21 cellular contexts compared by ENCODE assay signal in the genomic region with DNA sequence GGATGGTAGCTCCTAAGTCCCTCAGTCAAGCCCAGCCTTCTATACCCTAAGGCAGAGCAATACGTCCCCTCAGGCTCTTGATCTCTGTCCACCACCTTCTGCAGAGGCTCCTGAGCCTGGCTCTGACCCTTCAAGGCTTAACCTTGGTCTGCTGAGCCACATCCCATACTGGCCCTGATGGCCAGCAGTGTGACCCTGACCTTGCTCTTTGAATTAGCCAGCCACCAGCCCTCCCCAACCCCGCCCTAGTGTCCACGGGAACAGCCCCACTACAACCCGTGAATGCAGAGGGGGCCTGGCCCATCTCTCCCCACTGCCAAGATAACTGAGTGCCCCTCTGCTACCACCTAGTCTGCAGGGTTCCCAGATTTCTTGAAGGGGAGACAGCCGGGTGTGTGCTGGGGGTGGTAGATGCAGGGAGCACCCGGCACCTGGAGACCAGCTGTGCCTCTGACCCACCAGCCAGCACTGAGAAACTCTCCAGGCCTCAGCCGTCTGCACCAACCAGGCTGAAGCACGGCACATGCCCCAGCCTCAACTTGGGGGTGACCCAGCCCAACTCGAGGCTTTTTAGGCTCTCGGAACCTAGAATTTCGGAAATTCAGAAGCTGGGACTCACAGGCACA. TPM values are rescaled to one million over a fixed set of nuclear protein-coding genes. Genes with fewer than 3 reads are reported as not detected.
DNase-seq lines count a peak whose midpoint lies in the region; ATAC-seq, FAIRE-seq and TF ChIP-seq lines count a peak whose summit lies in the region.
"Had no signal": no experiment of that assay in that cellular context is flagged by ENCODE, and none has a peak within 500 bp of the region (broad histone marks: within the 10 kb centered on the region; RNA-seq: fewer than 3 reads in every experiment).

No MANE protein-coding gene starts in this region.

- no peak overlapping the region for H3K27ac ChIP-seq in CD8-positive, alpha-beta memory T cell (ENCODE audit: low read depth, low read length)
- no peak overlapping the region for H3K27ac ChIP-seq in kidney (ENCODE audit: low read depth in 2 of 2, low read length in 2 of 2)
- H3K27ac ChIP-seq: PC-9 had no signal

- no peaks in the 10 kb centered on the region for H3K9me3 ChIP-seq in CD8-positive, alpha-beta memory T cell (ENCODE audit: low read length)
- H3K9me3 ChIP-seq in kidney (ENCODE audit: control insufficient read depth in 1 of 2, low read length in 2 of 2), result no peaks in the 10 kb centered on the region

- POLR2A ChIA-PET in CD8-positive, alpha-beta memory T cell (lab: Charles Lee), result no interaction called here

- H3K4me3 Mint-ChIP-seq in CD8-positive, alpha-beta memory T cell, result peak overlapping the region in 1 of 7 donors; percentile 25
- no peak overlapping the region for H3K4me3 Mint-ChIP-seq in stimulated activated effector memory CD8-positive, alpha-beta T cell treated with anti-CD3 and anti-CD28 coated beads, Interleukin-12 subunit alpha, Interleukin-12 subunit beta, amount 100 ng/mL, for 72 hours
- H3K4me3 Mint-ChIP-seq in activated CD8-positive, alpha-beta memory T cell treated with anti-CD3 and anti-CD28 coated beads, Interleukin-2, amount 10 ng/mL, durations not matched to agents 7 days and 5 days, result no peak overlapping the region
- H3K4me3 Mint-ChIP-seq: CD8-positive, alpha-beta T cell had no signal

- no peak for TF ChIP-seq CTCF in kidney (IDR thresholded peaks at IDR 0.05; ENCODE audit: borderline replicate concordance, extremely low read depth, insufficient read depth)

- no peaks in the 10 kb centered on the region for H3K27me3 Mint-ChIP-seq in CD8-positive, alpha-beta memory T cell
- no peaks in the 10 kb centered on the region for H3K27me3 Mint-ChIP-seq in activated CD8-positive, alpha-beta memory T cell treated with anti-CD3 and anti-CD28 coated beads, Interleukin-2, amount 10 ng/mL, durations not matched to agents 7 days and 5 days

- peaks cover 0 to 9% (median 0%) of the 10 kb centered on the region in 3 donors for H3K36me3 Mint-ChIP-seq in CD8-positive, alpha-beta memory T cell
- no peaks in the 10 kb centered on the region for H3K36me3 Mint-ChIP-seq in stimulated activated effector memory CD8-positive, alpha-beta T cell treated with anti-CD3 and anti-CD28 coated beads, Interleukin-12 subunit alpha, Interleukin-12 subunit beta, amount 100 ng/mL, for 72 hours
- peaks cover 3% of the 10 kb centered on the region for H3K36me3 Mint-ChIP-seq in activated CD8-positive, alpha-beta memory T cell treated with anti-CD3 and anti-CD28 coated beads, Interleukin-2, amount 10 ng/mL, durations not matched to agents 7 days and 5 days

- no peak overlapping the region for H3K9ac ChIP-seq in kidney (ENCODE audit: low read length in 2 of 2)

- H3K4me1 ChIP-seq in CD8-positive, alpha-beta memory T cell (ENCODE audit: insufficient read depth, low read length), result peaks cover 61% of the 10 kb centered on the region
- peaks cover 7 to 31% of the 10 kb centered on the region in 2 donors for H3K4me1 ChIP-seq in kidney (ENCODE audit: control insufficient read depth in 1 of 2, insufficient read depth in 1 of 2, low read depth in 1 of 2, low read length in 2 of 2)

- peak overlapping the region in 7 of 8 donors; percentile 18 to 82 (median 72) for H3K27ac Mint-ChIP-seq in CD8-positive, alpha-beta memory T cell
- H3K27ac Mint-ChIP-seq in stimulated activated effector memory CD8-positive, alpha-beta T cell treated with anti-CD3 and anti-CD28 coated beads, Interleukin-12 subunit alpha, Interleukin-12 subunit beta, amount 100 ng/mL, for 72 hours, result peak overlapping the region; percentile 64
- H3K27ac Mint-ChIP-seq in activated CD8-positive, alpha-beta memory T cell treated with anti-CD3 and anti-CD28 coated beads, Interleukin-2, amount 10 ng/mL, durations not matched to agents 7 days and 5 days, result no peak overlapping the region

- DNase-seq in CD8-positive, alpha-beta memory T cell, result peak in 1 of 5 donors; percentile 44
- DNase-seq in kidney, result peak; percentile 30
- DNase-seq in stimulated activated effector memory CD8-positive, alpha-beta T cell treated with anti-CD3 and anti-CD28 coated beads, Interleukin-12 subunit alpha, Interleukin-12 subunit beta, amount 100 ng/mL, for 72 hours (ENCODE audit: low spot score in 2 of 2), result no peak
- DNase-seq in activated CD8-positive, alpha-beta memory T cell treated with anti-CD3 and anti-CD28 coated beads, Interleukin-2, amount 10 ng/mL, durations not matched to agents 7 days and 5 days, result no peak
- DNase-seq in NCI-H128 (lab: John Stamatoyannopoulos, UW; ENCODE audit: unreplicated experiment), result no peak
- DNase-seq: CD8-positive, alpha-beta T cell; DND-41; MV-4-11; NCI-H1436; NCI-H2081 treated with DMSO at 0.1 percent for 48 hours; NCI-H510A treated with DMSO at 0.1 percent for 48 hours; NCI-H82; PC-9 had no signal

- intact Hi-C loops in kidney (cut with DNase I), result no loop called here

- no peak for FAIRE-seq in kidney (lab: Jason Lieb, UNC)
- FAIRE-seq: G401.6, GM12891, GM18507, H1, K562 had no signal

- CTCF ChIA-PET in CD8-positive, alpha-beta memory T cell (lab: Charles Lee), result interaction anchor here (1.0 kb wide), 1 partner anchor 21 kb away, joined by 3 read pairs; no protein-coding TSS in a partner anchor
- CTCF ChIA-PET in activated CD8-positive, alpha-beta memory T cell treated with anti-CD3 and anti-CD28 coated beads, Interleukin-2, amount 10 ng/mL, durations not matched to agents 7 days and 5 days (lab: Charles Lee), result interaction anchor here (0.7 to 3.0 kb wide), 4 partner anchors 9 to 47 kb away, joined by 3 to 10 read pairs (median 6); partner anchors contain the start of gene STARD10

- H3K4me1 Mint-ChIP-seq in CD8-positive, alpha-beta memory T cell, result peaks cover 60 to 88% (median 72%) of the 10 kb centered on the region in 3 donors
- H3K4me1 Mint-ChIP-seq in stimulated activated effector memory CD8-positive, alpha-beta T cell treated with anti-CD3 and anti-CD28 coated beads, Interleukin-12 subunit alpha, Interleukin-12 subunit beta, amount 100 ng/mL, for 72 hours, result peaks cover 82% of the 10 kb centered on the region
- H3K4me1 Mint-ChIP-seq in activated CD8-positive, alpha-beta memory T cell treated with anti-CD3 and anti-CD28 coated beads, Interleukin-2, amount 10 ng/mL, durations not matched to agents 7 days and 5 days, result peaks cover 45% of the 10 kb centered on the region

- ATAC-seq in SK-N-SH treated with all-trans-retinoic acid at 6 μM for 48 hours (peak; percentile 22; the same call in 1 of the 3 replicates), GM18858 (IDR thresholded peaks at IDR 0.05; ENCODE audit: unreplicated experiment) (no peak), GM21576 (IDR thresholded peaks at IDR 0.05; ENCODE audit: unreplicated experiment) (no peak)
- no peak for ATAC-seq in stimulated activated effector memory CD8-positive, alpha-beta T cell treated with anti-CD3 and anti-CD28 coated beads, Interleukin-12 subunit alpha, Interleukin-12 subunit beta, amount 100 ng/mL, for 72 hours
- no peak for ATAC-seq in activated CD8-positive, alpha-beta memory T cell treated with anti-CD3 and anti-CD28 coated beads, Interleukin-2, amount 10 ng/mL, durations not matched to agents 7 days and 5 days
- ATAC-seq: CD8-positive, alpha-beta T cell; K562 had no signal

- H3K9me3 Mint-ChIP-seq in CD8-positive, alpha-beta memory T cell, result no peaks in the 10 kb centered on the region
- H3K9me3 Mint-ChIP-seq in stimulated activated effector memory CD8-positive, alpha-beta T cell treated with anti-CD3 and anti-CD28 coated beads, Interleukin-12 subunit alpha, Interleukin-12 subunit beta, amount 100 ng/mL, for 72 hours, result no peaks in the 10 kb centered on the region
- H3K9me3 Mint-ChIP-seq in activated CD8-positive, alpha-beta memory T cell treated with anti-CD3 and anti-CD28 coated beads, Interleukin-2, amount 10 ng/mL, durations not matched to agents 7 days and 5 days (ENCODE audit: low read depth), result no peaks in the 10 kb centered on the region
- H3K9me3 Mint-ChIP-seq: CD8-positive, alpha-beta T cell had no signal

- no peaks in the 10 kb centered on the region for H3K36me3 ChIP-seq in CD8-positive, alpha-beta memory T cell (ENCODE audit: insufficient read depth, low read length)
- H3K36me3 ChIP-seq in kidney (ENCODE audit: control insufficient read depth in 1 of 2, insufficient read depth in 2 of 2, low read length in 2 of 2), result no peaks in the 10 kb centered on the region

- no peaks in the 10 kb centered on the region for H3K27me3 ChIP-seq in CD8-positive, alpha-beta memory T cell (ENCODE audit: insufficient read depth, low read length, poor library complexity, severe bottlenecking)

- H3K4me3 ChIP-seq in CD8-positive, alpha-beta memory T cell (ENCODE audit: low read length), result no peak overlapping the region
- H3K4me3 ChIP-seq in kidney (ENCODE audit: low read length in 2 of 2), result no peak overlapping the region
- H3K4me3 ChIP-seq: K562, PC-9 had no signal

TF ChIP-seq in SK-N-SH treated with all-trans-retinoic acid at 6 μM for 48 hours, 23 proteins besides CTCF, POLR2A, EP300 and RAD21 (continues in another document):
- TF ChIP-seq CSRNP3 (CRISPR knock-in tag; IDR thresholded peaks at IDR 0.05), result no peak

RNA-seq across cellular contexts. Expression of gene ARAP1, which starts 6.2 kb away (rescaled TPM):
- total RNA-seq in CD8-positive, alpha-beta memory T cell, result 10 to 100 TPM; 61.2 to 64.0 TPM
- 39.8 TPM for polyA plus RNA-seq in CD8-positive, alpha-beta memory T cell
- 80.8 TPM for total RNA-seq in kidney
- 58.2 TPM for polyA plus RNA-seq in kidney (ENCODE audit: insufficient read depth, low read depth, low replicate concordance)
- total RNA-seq in activated CD8-positive, alpha-beta memory T cell treated with anti-CD3 and anti-CD28 coated beads, Interleukin-2, amount 10 ng/mL, durations not matched to agents 7 days and 5 days, result 100 to 1,000 TPM in 1 of 2 experiments, 10 to 100 TPM in 1; 96.5 to 104 TPM

RNA-seq across cellular contexts. Expression of gene STARD10, which starts 47.8 kb away (rescaled TPM):
- total RNA-seq in CD8-positive, alpha-beta memory T cell, result 10 to 100 TPM; 13.8 to 15.9 TPM
- 21.8 TPM for polyA plus RNA-seq in CD8-positive, alpha-beta memory T cell
- total RNA-seq in kidney, result 40.7 TPM
- polyA plus RNA-seq in kidney (ENCODE audit: insufficient read depth, low read depth, low replicate concordance), result 127 TPM
- total RNA-seq in activated CD8-positive, alpha-beta memory T cell treated with anti-CD3 and anti-CD28 coated beads, Interleukin-2, amount 10 ng/mL, durations not matched to agents 7 days and 5 days, result 10 to 100 TPM in 1 of 2 experiments, 1 to 10 TPM in 1; 8.4 to 18.4 TPM
